ENCODE assay signal across 1 cellular context in genomic region chr19:42401365-42402303, GRCh38.
A peak's percentile ranks its signal among the peaks of the same experiment; 100 is the strongest.
TF ChIP-seq lines count a peak whose summit lies in the region.

No MANE protein-coding gene starts in this region.

TF ChIP-seq in HEK293, 187 proteins besides CTCF, POLR2A, EP300 and RAD21 (continued from another document and continues in another):
- TF ChIP-seq ZBTB11 (tag by site-specific recombination; conservative IDR thresholded peaks at IDR 0.05; ENCODE audit: low read depth) (peak; percentile 44; the same call in 1 of the 2 replicates), ZNF791 (tag by site-specific recombination; IDR thresholded peaks at IDR 0.05) (no peak), ZNF184 (tag by site-specific recombination; IDR thresholded peaks at IDR 0.05) (no peak), KLF17 (tag by site-specific recombination; IDR thresholded peaks at IDR 0.05) (no peak), ZBTB10 (tag by site-specific recombination; IDR thresholded peaks at IDR 0.05) (peak; percentile 44; the same call in 1 of the 2 replicates), ZNF132 (tag by site-specific recombination; IDR thresholded peaks at IDR 0.05; ENCODE audit: borderline replicate concordance) (no peak), ZNF266 (tag by site-specific recombination; IDR thresholded peaks at IDR 0.05; ENCODE audit: low read depth) (peak; percentile 21; the same call in 1 of the 2 replicates), ZNF664 (tag by site-specific recombination; IDR thresholded peaks at IDR 0.05) (no peak), KLF16 (tag by site-specific recombination; IDR thresholded peaks at IDR 0.05) (no peak), AEBP2 (tag by site-specific recombination; IDR thresholded peaks at IDR 0.05; ENCODE audit: borderline replicate concordance) (no peak), ZNF518A (tag by site-specific recombination; conservative IDR thresholded peaks at IDR 0.05; ENCODE audit: low read depth) (no peak), ZNF239 (tag by site-specific recombination; IDR thresholded peaks at IDR 0.05) (no peak), ZNF138 (tag by site-specific recombination; IDR thresholded peaks at IDR 0.05; ENCODE audit: borderline replicate concordance) (no peak), ZNF654 (tag by site-specific recombination; IDR thresholded peaks at IDR 0.05; ENCODE audit: low read depth) (no peak; the same call in 1 of the 2 replicates), ZBTB17 (tag by site-specific recombination; IDR thresholded peaks at IDR 0.05) (peak; percentile 76), ZNF76 (tag by site-specific recombination; IDR thresholded peaks at IDR 0.05; ENCODE audit: borderline replicate concordance, low read depth) (peak; percentile 46; the same call in 1 of the 2 replicates), GLIS1 (tag by site-specific recombination; IDR thresholded peaks at IDR 0.05) (no peak), ZNF555 (tag by site-specific recombination; conservative IDR thresholded peaks at IDR 0.05) (no peak), ZNF776 (tag by site-specific recombination; IDR thresholded peaks at IDR 0.05; ENCODE audit: borderline replicate concordance) (no peak), ZNF280D (tag by site-specific recombination; IDR thresholded peaks at IDR 0.05) (no peak), ZNF837 (tag by site-specific recombination; IDR thresholded peaks at IDR 0.05) (no peak), ZNF514 (tag by site-specific recombination; IDR thresholded peaks at IDR 0.05) (no peak), ZNF302 (tag by site-specific recombination; IDR thresholded peaks at IDR 0.05; ENCODE audit: low read depth) (no peak), SCRT1 (tag by site-specific recombination; IDR thresholded peaks at IDR 0.05; ENCODE audit: borderline replicate concordance) (no peak), ZNF324 (tag by site-specific recombination; IDR thresholded peaks at IDR 0.05) (no peak), ZFP37 (tag by site-specific recombination; IDR thresholded peaks at IDR 0.05) (no peak), ZNF449 (tag by site-specific recombination; IDR thresholded peaks at IDR 0.05) (no peak), ZNF560 (tag by site-specific recombination; IDR thresholded peaks at IDR 0.05; ENCODE audit: borderline replicate concordance) (no peak), ZNF707 (tag by site-specific recombination; IDR thresholded peaks at IDR 0.05) (no peak), ZNF777 (tag by site-specific recombination; IDR thresholded peaks at IDR 0.05; ENCODE audit: borderline replicate concordance) (no peak), ZNF121 (tag by site-specific recombination; IDR thresholded peaks at IDR 0.05) (no peak), TCF7L2 (IDR thresholded peaks at IDR 0.05; ENCODE audit: borderline replicate concordance, low read depth, low read length) (no peak), ZNF214 (tag by site-specific recombination; IDR thresholded peaks at IDR 0.05; ENCODE audit: borderline replicate concordance) (no peak), PRDM10 (tag by site-specific recombination; IDR thresholded peaks at IDR 0.05) (peak; percentile 43; the same call in 1 of the 2 replicates), ZNF624 (tag by site-specific recombination; IDR thresholded peaks at IDR 0.05) (no peak), ZSCAN16 (tag by site-specific recombination; IDR thresholded peaks at IDR 0.05) (no peak)
